In the genomic region with DNA sequence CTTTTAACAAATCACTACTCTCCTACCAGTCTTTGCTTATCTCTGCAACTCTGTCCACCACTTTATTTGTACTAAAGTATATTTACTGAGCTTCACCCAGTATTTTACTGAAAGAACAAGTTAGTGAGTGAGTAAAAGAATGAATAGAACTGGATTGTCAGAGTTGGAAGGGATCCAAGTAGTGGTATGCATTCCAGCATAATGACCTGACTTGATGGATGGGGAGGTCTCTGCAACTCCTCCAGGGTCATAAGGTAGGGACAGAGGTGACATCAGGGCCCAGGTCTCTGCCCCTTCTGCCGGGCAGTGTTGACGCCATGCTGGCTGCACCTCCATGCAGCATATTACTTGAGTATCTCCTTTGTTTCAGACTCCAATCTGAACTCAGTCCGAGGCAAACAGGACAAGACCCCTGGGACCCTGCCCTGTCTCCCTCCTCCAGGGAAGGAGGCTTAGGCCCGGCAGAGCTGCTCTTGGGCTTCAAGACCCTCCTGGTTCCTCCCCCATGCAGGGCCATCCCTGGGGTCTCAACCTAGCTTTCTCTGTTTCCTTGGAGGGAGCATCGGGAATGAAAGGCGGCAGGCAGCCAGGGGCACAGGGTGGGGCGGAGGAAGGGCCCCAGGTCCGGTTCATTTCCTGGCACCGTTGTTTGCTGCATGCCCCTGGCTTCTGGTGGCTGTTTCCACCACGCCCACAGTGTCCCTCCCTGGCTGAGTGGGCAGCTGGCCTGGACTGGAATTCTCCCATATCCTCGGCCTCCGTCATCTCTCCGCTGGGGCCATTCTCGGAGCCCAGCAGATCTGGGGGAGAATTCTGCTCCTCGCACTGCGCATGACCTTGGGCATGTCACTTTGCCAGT, we compare ENCODE assay signal across 1 cellular context.
TF ChIP-seq lines count a peak whose summit lies in the region.

No MANE protein-coding gene starts in this region.

TF ChIP-seq in endothelial cell of umbilical vein, 7 proteins besides CTCF, POLR2A, EP300 and RAD21:
- TF ChIP-seq POLR2AphosphoS5 (IDR thresholded peaks at IDR 0.05; ENCODE audit: insufficient read depth, low read depth, low read length) (peak; percentile 17), JUN (IDR thresholded peaks at IDR 0.05; ENCODE audit: borderline replicate concordance, insufficient read depth, insufficient read length, low read depth) (no peak)
